Comparison of ENCODE assay signal across 8 cellular contexts in the genomic region with DNA sequence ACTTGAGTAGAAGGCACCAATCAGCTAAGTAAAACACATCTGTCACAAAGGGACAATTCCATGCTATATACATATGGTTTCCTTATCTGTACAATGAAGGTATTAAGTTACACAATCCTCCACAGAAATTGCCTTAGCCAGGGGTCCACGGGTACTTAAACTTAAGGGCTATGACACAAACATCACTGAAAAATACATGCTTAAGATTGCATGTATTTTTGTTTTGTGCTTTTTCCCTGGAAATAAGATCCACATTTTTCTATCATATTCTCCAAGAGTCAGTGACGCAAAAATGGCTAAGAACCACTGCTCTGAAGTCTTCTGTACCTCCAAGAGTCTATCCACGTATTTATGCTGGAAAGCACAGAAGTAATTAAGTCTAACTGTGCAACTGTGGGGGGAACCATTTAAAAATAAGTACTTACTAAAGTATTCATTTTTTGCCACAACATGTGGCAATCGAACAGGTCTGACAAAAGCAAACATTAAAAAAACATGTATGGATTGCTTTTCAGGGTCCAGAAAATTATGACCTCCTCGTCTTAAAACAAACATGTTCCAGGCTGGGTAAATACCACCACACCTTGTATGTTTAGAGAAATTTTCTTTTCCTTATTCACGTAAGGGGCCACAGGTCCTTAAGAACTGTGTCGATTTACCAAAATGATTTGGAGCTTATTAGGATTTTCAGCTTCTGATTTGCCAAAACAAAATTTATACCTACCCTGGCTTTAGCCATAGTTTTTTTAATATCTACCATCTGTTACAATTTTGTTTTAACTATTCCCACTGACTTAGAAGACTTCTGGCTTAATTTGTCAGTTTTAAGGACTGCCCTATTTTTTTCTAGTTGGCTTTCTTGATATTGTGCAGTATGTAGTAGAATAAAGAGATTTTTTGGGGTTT. TPM values are rescaled to one million over a fixed set of nuclear protein-coding genes. Genes with fewer than 3 reads are reported as not detected.
A peak's percentile ranks its signal among the peaks of the same experiment; 100 is the strongest.
DNase-seq lines count a peak whose midpoint lies in the region; ATAC-seq and TF ChIP-seq lines count a peak whose summit lies in the region.

No MANE protein-coding gene starts in this region.

- no peak for TF ChIP-seq CTCF in ascending aorta (IDR thresholded peaks at IDR 0.05)
- no peak for TF ChIP-seq CTCF in liver (IDR thresholded peaks at IDR 0.05; ENCODE audit: low read depth, low read length, missing input control)

- H3K9me3 ChIP-seq in ascending aorta: no peaks in the 10 kb centered on the region
- H3K9me3 ChIP-seq in liver (ENCODE audit: control insufficient read depth in 4 of 4, low read length in 3 of 4): no peaks in the 10 kb centered on the region
- no peaks in the 10 kb centered on the region for H3K9me3 ChIP-seq in thymus (ENCODE audit: control insufficient read depth)

- H3K36me3 ChIP-seq in ascending aorta (peaks cover 60 to 65% of the 10 kb centered on the region in 2 donors), liver (ENCODE audit: control insufficient read depth in 4 of 4, insufficient read depth in 3 of 4, low read depth in 1 of 4, low read length in 3 of 4) (peaks cover 4 to 63% (median 49%) of the 10 kb centered on the region in 4 donors), thymus (ENCODE audit: control insufficient read depth, insufficient read depth) (peaks cover 42% of the 10 kb centered on the region)

- no peaks in the 10 kb centered on the region for H3K9me3 Mint-ChIP-seq in activated CD4-positive, alpha-beta T cell treated with anti-CD3 and anti-CD28 coated beads, Interleukin-2, amount 10 ng/mL, durations not matched to agents 7 days and 5 days

- H3K4me3 ChIP-seq in ascending aorta (peak overlapping the region; percentile 94 to 98), liver (ENCODE audit: low read depth in 1 of 3, low read length in 3 of 3) (peak overlapping the region; percentile 87 to 100 (median 97)), thymus (ENCODE audit: low read length) (peak overlapping the region; percentile 100)

- H3K4me1 ChIP-seq in ascending aorta (peaks cover 9 to 41% of the 10 kb centered on the region in 2 donors), liver (ENCODE audit: control insufficient read depth in 4 of 4, insufficient read depth in 4 of 4, low read length in 3 of 4) (peaks cover 2 to 58% (median 36%) of the 10 kb centered on the region in 4 donors), thymus (ENCODE audit: control insufficient read depth, insufficient read depth, low read length) (peaks cover 25% of the 10 kb centered on the region)

- peaks cover 67% of the 10 kb centered on the region for H3K36me3 Mint-ChIP-seq in activated CD4-positive, alpha-beta T cell treated with anti-CD3 and anti-CD28 coated beads, Interleukin-2, amount 10 ng/mL, durations not matched to agents 7 days and 5 days (ENCODE audit: low read depth)

- ATAC-seq in HG03460 (IDR thresholded peaks at IDR 0.05; ENCODE audit: unreplicated experiment) (no peak), HG03139 (IDR thresholded peaks at IDR 0.05; ENCODE audit: unreplicated experiment) (no peak), GM21423 (IDR thresholded peaks at IDR 0.05; ENCODE audit: unreplicated experiment) (no peak)

- CTCF ChIA-PET in activated CD4-positive, alpha-beta T cell treated with anti-CD3 and anti-CD28 coated beads, Interleukin-2, amount 10 ng/mL, durations not matched to agents 7 days and 5 days (lab: Charles Lee): no interaction called here

- 29% methylated on average over 7 of the region's 7 CpGs for WGBS in liver
- 81% methylated on average over 7 of the region's 7 CpGs for WGBS in thymus

- peak overlapping the region in 1 of 2 donors; percentile 98 for H3K27ac ChIP-seq in ascending aorta
- peak overlapping the region; percentile 98 for H3K27ac ChIP-seq in liver (ENCODE audit: low read depth in 1 of 2, low read length in 2 of 2)
- H3K27ac ChIP-seq in thymus (ENCODE audit: low read depth): peak overlapping the region; percentile 13

- POLR2A ChIA-PET in activated CD4-positive, alpha-beta T cell treated with anti-CD3 and anti-CD28 coated beads, Interleukin-2, amount 10 ng/mL, durations not matched to agents 7 days and 5 days (lab: Charles Lee): interaction anchor here (0.6 to 1.8 kb wide), 2 partner anchors 155 to 292 kb away, joined by 4 read pairs; no protein-coding TSS in a partner anchor

- intact Hi-C loops in ascending aorta (cut with DNase I): loop anchor here (5.0 kb wide), 5 partner anchors 103 to 1453 kb away; no protein-coding TSS in a partner anchor

- peak overlapping the region; percentile 100 for H3K27ac Mint-ChIP-seq in activated CD4-positive, alpha-beta T cell treated with anti-CD3 and anti-CD28 coated beads, Interleukin-2, amount 10 ng/mL, durations not matched to agents 7 days and 5 days

- H3K27me3 Mint-ChIP-seq in activated CD4-positive, alpha-beta T cell treated with anti-CD3 and anti-CD28 coated beads, Interleukin-2, amount 10 ng/mL, durations not matched to agents 7 days and 5 days: no peaks in the 10 kb centered on the region

- peak overlapping the region; percentile 97 for H3K4me3 Mint-ChIP-seq in activated CD4-positive, alpha-beta T cell treated with anti-CD3 and anti-CD28 coated beads, Interleukin-2, amount 10 ng/mL, durations not matched to agents 7 days and 5 days

- no peak for TF ChIP-seq RAD21 in liver (IDR thresholded peaks at IDR 0.05)

- peaks cover 66% of the 10 kb centered on the region for H3K4me1 Mint-ChIP-seq in activated CD4-positive, alpha-beta T cell treated with anti-CD3 and anti-CD28 coated beads, Interleukin-2, amount 10 ng/mL, durations not matched to agents 7 days and 5 days

- H3K27me3 ChIP-seq in ascending aorta (no peaks in the 10 kb centered on the region), liver (ENCODE audit: control insufficient read depth in 4 of 4, insufficient read depth in 4 of 4, low read length in 3 of 4) (no peaks in the 10 kb centered on the region), thymus (ENCODE audit: control insufficient read depth, insufficient read depth) (no peaks in the 10 kb centered on the region)

- H3K9ac ChIP-seq in liver (ENCODE audit: low read depth in 1 of 2, low read length in 2 of 2): peak overlapping the region; percentile 87 to 93

- DNase-seq in activated CD4-positive, alpha-beta T cell treated with anti-CD3 and anti-CD28 coated beads, Interleukin-2, amount 10 ng/mL, durations not matched to agents 7 days and 5 days: no peak
- no peak for DNase-seq in activated CD4-positive, alpha-beta T cell treated with anti-CD3 and anti-CD28 coated beads, Interleukin-2, amount 50 U/mL, for 1 hour
- no peak for DNase-seq in ascending aorta (ENCODE audit: low spot score in 2 of 2)

TF ChIP-seq in liver, 16 proteins besides CTCF, POLR2A, EP300 and RAD21:
- TF ChIP-seq, protein P1, sequence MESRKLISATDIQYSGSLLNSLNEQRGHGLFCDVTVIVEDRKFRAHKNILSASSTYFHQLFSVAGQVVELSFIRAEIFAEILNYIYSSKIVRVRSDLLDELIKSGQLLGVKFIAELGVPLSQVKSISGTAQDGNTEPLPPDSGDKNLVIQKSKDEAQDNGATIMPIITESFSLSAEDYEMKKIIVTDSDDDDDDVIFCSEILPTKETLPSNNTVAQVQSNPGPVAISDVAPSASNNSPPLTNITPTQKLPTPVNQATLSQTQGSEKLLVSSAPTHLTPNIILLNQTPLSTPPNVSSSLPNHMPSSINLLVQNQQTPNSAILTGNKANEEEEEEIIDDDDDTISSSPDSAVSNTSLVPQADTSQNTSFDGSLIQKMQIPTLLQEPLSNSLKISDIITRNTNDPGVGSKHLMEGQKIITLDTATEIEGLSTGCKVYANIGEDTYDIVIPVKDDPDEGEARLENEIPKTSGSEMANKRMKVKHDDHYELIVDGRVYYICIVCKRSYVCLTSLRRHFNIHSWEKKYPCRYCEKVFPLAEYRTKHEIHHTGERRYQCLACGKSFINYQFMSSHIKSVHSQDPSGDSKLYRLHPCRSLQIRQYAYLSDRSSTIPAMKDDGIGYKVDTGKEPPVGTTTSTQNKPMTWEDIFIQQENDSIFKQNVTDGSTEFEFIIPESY (IDR thresholded peaks at IDR 0.05): no peak
- TF ChIP-seq FOXA2 (IDR thresholded peaks at IDR 0.05) (no peak), FOXA1 (IDR thresholded peaks at IDR 0.05) (no peak), SP1 (IDR thresholded peaks at IDR 0.05) (no peak), TAF1 (conservative IDR thresholded peaks at IDR 0.05) (no peak)
- TF ChIP-seq, protein P2, sequence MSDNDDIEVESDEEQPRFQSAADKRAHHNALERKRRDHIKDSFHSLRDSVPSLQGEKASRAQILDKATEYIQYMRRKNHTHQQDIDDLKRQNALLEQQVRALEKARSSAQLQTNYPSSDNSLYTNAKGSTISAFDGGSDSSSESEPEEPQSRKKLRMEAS (IDR thresholded peaks at IDR 0.05): no peak
- TF ChIP-seq, protein P3, sequence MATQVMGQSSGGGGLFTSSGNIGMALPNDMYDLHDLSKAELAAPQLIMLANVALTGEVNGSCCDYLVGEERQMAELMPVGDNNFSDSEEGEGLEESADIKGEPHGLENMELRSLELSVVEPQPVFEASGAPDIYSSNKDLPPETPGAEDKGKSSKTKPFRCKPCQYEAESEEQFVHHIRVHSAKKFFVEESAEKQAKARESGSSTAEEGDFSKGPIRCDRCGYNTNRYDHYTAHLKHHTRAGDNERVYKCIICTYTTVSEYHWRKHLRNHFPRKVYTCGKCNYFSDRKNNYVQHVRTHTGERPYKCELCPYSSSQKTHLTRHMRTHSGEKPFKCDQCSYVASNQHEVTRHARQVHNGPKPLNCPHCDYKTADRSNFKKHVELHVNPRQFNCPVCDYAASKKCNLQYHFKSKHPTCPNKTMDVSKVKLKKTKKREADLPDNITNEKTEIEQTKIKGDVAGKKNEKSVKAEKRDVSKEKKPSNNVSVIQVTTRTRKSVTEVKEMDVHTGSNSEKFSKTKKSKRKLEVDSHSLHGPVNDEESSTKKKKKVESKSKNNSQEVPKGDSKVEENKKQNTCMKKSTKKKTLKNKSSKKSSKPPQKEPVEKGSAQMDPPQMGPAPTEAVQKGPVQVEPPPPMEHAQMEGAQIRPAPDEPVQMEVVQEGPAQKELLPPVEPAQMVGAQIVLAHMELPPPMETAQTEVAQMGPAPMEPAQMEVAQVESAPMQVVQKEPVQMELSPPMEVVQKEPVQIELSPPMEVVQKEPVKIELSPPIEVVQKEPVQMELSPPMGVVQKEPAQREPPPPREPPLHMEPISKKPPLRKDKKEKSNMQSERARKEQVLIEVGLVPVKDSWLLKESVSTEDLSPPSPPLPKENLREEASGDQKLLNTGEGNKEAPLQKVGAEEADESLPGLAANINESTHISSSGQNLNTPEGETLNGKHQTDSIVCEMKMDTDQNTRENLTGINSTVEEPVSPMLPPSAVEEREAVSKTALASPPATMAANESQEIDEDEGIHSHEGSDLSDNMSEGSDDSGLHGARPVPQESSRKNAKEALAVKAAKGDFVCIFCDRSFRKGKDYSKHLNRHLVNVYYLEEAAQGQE (IDR thresholded peaks at IDR 0.05): no peak

RNA-seq across cellular contexts. Expression of a gene that starts 2.8 kb away (rescaled TPM):
- 100 to 1,000 TPM; 216 to 283 TPM for total RNA-seq in activated CD4-positive, alpha-beta T cell treated with anti-CD3 and anti-CD28 coated beads, Interleukin-2, amount 10 ng/mL, durations not matched to agents 7 days and 5 days
- 384 TPM for total RNA-seq in ascending aorta
- 100 to 1,000 TPM in 1 of 2 donors, 10 to 100 TPM in 1; 85.7 to 472 TPM for total RNA-seq in liver
- polyA plus RNA-seq in liver: 100 to 1,000 TPM in 1 of 2 donors, 10 to 100 TPM in 1; 50.6 to 109 TPM
- 137 TPM for polyA plus RNA-seq in thymus
